15 cellular contexts compared by ENCODE assay signal in genomic region chr16:12900599-12901203, GRCh38. TPM values are rescaled to one million over a fixed set of nuclear protein-coding genes. Genes with fewer than 3 reads are reported as not detected.
DNase-seq lines count a peak whose midpoint lies in the region; ATAC-seq, FAIRE-seq and TF ChIP-seq lines count a peak whose summit lies in the region.
"Had no signal": no experiment of that assay in that cellular context is flagged by ENCODE, and none has a peak within 500 bp of the region (broad histone marks: within the 10 kb centered on the region; RNA-seq: fewer than 3 reads in every experiment).

No MANE protein-coding gene starts in this region.

- peaks cover 7% of the 10 kb centered on the region for H4K20me1 ChIP-seq in neural progenitor cell (ENCODE audit: low read depth)

- peak overlapping the region; percentile 62 for H3K4me3 ChIP-seq in NT2/D1 (ENCODE audit: insufficient read length, low read depth)
- H3K4me3 ChIP-seq in neural progenitor cell = peak overlapping the region; percentile 87
- H3K4me3 ChIP-seq: body of pancreas had no signal

- peaks cover 13% of the 10 kb centered on the region for H3F3A ChIP-seq in neural progenitor cell (ENCODE audit: low read depth)

- peaks cover 21% of the 10 kb centered on the region for H3K79me2 ChIP-seq in neural progenitor cell (ENCODE audit: low read depth)

- peaks cover 8% of the 10 kb centered on the region for H3K36me3 ChIP-seq in NT2/D1 (ENCODE audit: insufficient read depth, insufficient read length, low read length)
- no peaks in the 10 kb centered on the region for H3K36me3 ChIP-seq in neural progenitor cell
- H3K36me3 ChIP-seq: heart left ventricle had no signal

- no peaks in the 10 kb centered on the region for H3K36me3 Mint-ChIP-seq in neural progenitor cell
- H3K36me3 Mint-ChIP-seq: mesothelial cell of epicardium had no signal

- H3K4me1 Mint-ChIP-seq in neural progenitor cell = peaks cover 31% of the 10 kb centered on the region

- peak; percentile 31 for ATAC-seq in foreskin keratinocyte
- no peak for ATAC-seq in HG03108 (IDR thresholded peaks at IDR 0.05; ENCODE audit: unreplicated experiment)
- no peak for ATAC-seq in GM18505 (IDR thresholded peaks at IDR 0.05; ENCODE audit: unreplicated experiment)
- ATAC-seq: activated CD4-positive, CD25-positive, alpha-beta regulatory T cell treated with anti-CD3 and anti-CD28 coated beads, Interleukin-2, amount 50 U/mL, for 24 hours; body of pancreas had no signal

- peak overlapping the region; percentile 90 for H2AFZ ChIP-seq in neural progenitor cell (replicated peaks)

- TF ChIP-seq POLR2A in GM18505 (IDR thresholded peaks at IDR 0.05; ENCODE audit: borderline replicate concordance, extremely low read depth, insufficient read depth, insufficient read length) = no peak

- peak overlapping the region; percentile 83 for H3K4me3 Mint-ChIP-seq in neural progenitor cell
- H3K4me3 Mint-ChIP-seq: activated T-helper 1 cell treated with anti-CD3 and anti-CD28 coated beads, Interleukin-12 subunit alpha, Interleukin-12 subunit beta, Interleukin-2, Interleukin-4 antibody, amounts not matched to agents 30 ng/mL and 10 ng/mL and 1 ng/mL, durations not matched to agents 14 hours and 24 hours and 36 hours had no signal

- no peaks in the 10 kb centered on the region for H3K9me3 Mint-ChIP-seq in neural progenitor cell
- H3K9me3 Mint-ChIP-seq: activated T-helper 1 cell treated with anti-CD3 and anti-CD28 coated beads, Interleukin-12 subunit alpha, Interleukin-12 subunit beta, Interleukin-2, Interleukin-4 antibody, amounts not matched to agents 30 ng/mL and 10 ng/mL and 1 ng/mL, durations not matched to agents 14 hours and 24 hours and 36 hours; IgD-negative memory B cell; mesothelial cell of epicardium had no signal

- H3K27ac ChIP-seq in foreskin keratinocyte (no peak overlapping the region), neural progenitor cell (no peak overlapping the region)
- H3K27ac ChIP-seq: body of pancreas, heart left ventricle had no signal

- H3K27me3 Mint-ChIP-seq in neural progenitor cell (ENCODE audit: insufficient read depth, low read depth) = peaks cover 19% of the 10 kb centered on the region

- H3K4me1 ChIP-seq in NT2/D1 (ENCODE audit: insufficient read depth, insufficient read length) (no peaks in the 10 kb centered on the region), foreskin keratinocyte (no peaks in the 10 kb centered on the region), neural progenitor cell (peaks cover 14% of the 10 kb centered on the region)

- H3K9me3 ChIP-seq in NT2/D1 (ENCODE audit: insufficient read depth, low read length) (no peaks in the 10 kb centered on the region), neural progenitor cell (ENCODE audit: low read depth) (no peaks in the 10 kb centered on the region)
- H3K9me3 ChIP-seq: body of pancreas, heart left ventricle had no signal

- DNase-seq in D341Med (ENCODE audit: low spot score) (peak; percentile 32), NT2/D1 (ENCODE audit: low read depth, low spot score) (no peak), foreskin keratinocyte (no peak), neural progenitor cell (ENCODE audit: low spot score) (peak; percentile 38), RCC 7860 (ENCODE audit: low spot score) (no peak), NCI-H1694 (lab: John Stamatoyannopoulos, UW) (no peak)
- DNase-seq: heart left ventricle had no signal

- TF ChIP-seq CTCF in foreskin keratinocyte (conservative IDR thresholded peaks at IDR 0.05) = no peak
- TF ChIP-seq CTCF in neural progenitor cell (IDR thresholded peaks at IDR 0.05) = no peak

- H3K27me3 ChIP-seq in NT2/D1 (ENCODE audit: insufficient read depth, insufficient read length) = peaks cover 33% of the 10 kb centered on the region
- peaks cover 65% of the 10 kb centered on the region for H3K27me3 ChIP-seq in foreskin keratinocyte
- H3K27me3 ChIP-seq in neural progenitor cell = peaks cover 48% of the 10 kb centered on the region

- peak overlapping the region; percentile 99 for H3K4me2 ChIP-seq in neural progenitor cell

- no peak for FAIRE-seq in RCC 7860 (lab: Jason Lieb, UNC)

- H3K9ac ChIP-seq in NT2/D1 (ENCODE audit: insufficient read length, low read depth) (peak overlapping the region; percentile 78), neural progenitor cell (no peak overlapping the region)

- H3K27ac Mint-ChIP-seq in neural progenitor cell = no peak overlapping the region
- H3K27ac Mint-ChIP-seq: activated T-helper 1 cell treated with anti-CD3 and anti-CD28 coated beads, Interleukin-12 subunit alpha, Interleukin-12 subunit beta, Interleukin-2, Interleukin-4 antibody, amounts not matched to agents 30 ng/mL and 10 ng/mL and 1 ng/mL, durations not matched to agents 14 hours and 24 hours and 36 hours; IgD-negative memory B cell; mesothelial cell of epicardium had no signal

RNA-seq across cellular contexts. Expression of gene SHISA9, which starts 0.7 kb away (rescaled TPM):
- total RNA-seq in foreskin keratinocyte = 0.07 and 0.11 TPM in 2 replicates
- 0.01 and 0.02 TPM in 2 replicates for polyA plus RNA-seq in foreskin keratinocyte
- 2.5 and 3.0 TPM in 2 replicates for total RNA-seq in neural progenitor cell (ENCODE audit: low replicate concordance)
- total RNA-seq: pulmonary artery endothelial cell had no signal
- polyA plus RNA-seq: IgD-negative memory B cell had no signal

Comparison
In these comparisons a context has a peak if more than half of its experiments do, and no peak if none do; other contexts are left out.
1. DNase-seq: peak in D341Med (single experiment) and neural progenitor cell (single experiment); none in NT2/D1 (single experiment), foreskin keratinocyte (0 of 2), RCC 7860 (single experiment) and NCI-H1694 (single experiment).